ENCODE assay signal across 11 cellular contexts in the genomic region with DNA sequence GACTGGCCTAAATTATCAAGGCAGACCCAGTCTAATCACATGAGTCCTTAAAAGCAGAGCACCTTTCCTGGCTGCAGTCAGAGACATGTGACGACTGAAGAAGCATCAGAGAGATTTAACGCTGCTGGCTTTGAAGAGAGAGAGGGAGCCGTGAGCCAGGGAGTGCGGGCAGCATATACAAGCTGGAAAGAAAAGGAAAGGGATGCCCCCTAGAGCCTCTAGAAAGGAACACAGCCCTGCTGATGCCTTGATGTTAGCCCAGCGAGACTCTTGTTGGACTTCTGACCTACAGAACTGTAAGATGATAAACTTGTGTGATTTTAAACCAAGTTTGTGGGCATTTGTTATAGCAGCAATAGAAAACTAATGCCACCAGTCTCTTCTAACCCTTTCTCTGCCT. TPM values are rescaled to one million over a fixed set of nuclear protein-coding genes. Genes with fewer than 3 reads are reported as not detected.
A peak's percentile ranks its signal among the peaks of the same experiment; 100 is the strongest.
DNase-seq lines count a peak whose midpoint lies in the region; ATAC-seq, FAIRE-seq and TF ChIP-seq lines count a peak whose summit lies in the region.
"Had no signal": no experiment of that assay in that cellular context is flagged by ENCODE, and none has a peak within 500 bp of the region (broad histone marks: within the 10 kb centered on the region; RNA-seq: fewer than 3 reads in every experiment).

No MANE protein-coding gene starts in this region.

- H3K4me2 ChIP-seq in OCI-LY1 (ENCODE audit: low read length), result no peak overlapping the region
- H3K4me2 ChIP-seq in endothelial cell of umbilical vein (ENCODE audit: insufficient read depth, low read length), result no peak overlapping the region

- no peak overlapping the region for H3K9ac ChIP-seq in OCI-LY1 (ENCODE audit: low read length)
- no peak overlapping the region for H3K9ac ChIP-seq in endothelial cell of umbilical vein (replicated peaks; ENCODE audit: extremely low read depth, insufficient read depth, low read length)

- peak; percentile 28 for TF ChIP-seq CTCF in GM12864 (IDR thresholded peaks at IDR 0.05; ENCODE audit: low read depth, low read length, missing control alignments)
- TF ChIP-seq CTCF in OCI-LY1 (IDR thresholded peaks at IDR 0.05; ENCODE audit: low read length), result peak; percentile 39; the same call in 1 of the 2 replicates
- peak; percentile 2 to 8 for TF ChIP-seq CTCF in endothelial cell of umbilical vein (IDR thresholded peaks at IDR 0.05; ENCODE audit: extremely low read depth in 1 of 2, insufficient read depth in 1 of 2, low read depth in 1 of 2, low read length in 2 of 2)
- TF ChIP-seq CTCF in Calu3 (IDR thresholded peaks at IDR 0.05; ENCODE audit: unreplicated experiment), result no peak

- ATAC-seq in GM18909 (IDR thresholded peaks at IDR 0.05; ENCODE audit: poor library complexity, unreplicated experiment), result no peak
- no peak for ATAC-seq in GM21717 (IDR thresholded peaks at IDR 0.05; ENCODE audit: unreplicated experiment)

- no peak for FAIRE-seq in endothelial cell of umbilical vein (lab: Jason Lieb, UNC)
- FAIRE-seq: kidney had no signal

- BruUV-seq in endothelial cell of umbilical vein (replicated peaks; lab: Mats Ljungman, UMichigan), result no TSS peak
- BruUV-seq in Calu3 (replicated peaks; lab: Mats Ljungman, UMichigan), result no TSS peak

- H3K36me3 Mint-ChIP-seq in Calu3 (ENCODE audit: insufficient read depth, unreplicated experiment), result no peaks in the 10 kb centered on the region

- no peaks in the 10 kb centered on the region for H3K27me3 ChIP-seq in OCI-LY1 (ENCODE audit: insufficient read depth, low read length)
- no peaks in the 10 kb centered on the region for H3K27me3 ChIP-seq in endothelial cell of umbilical vein (ENCODE audit: control insufficient read depth in 2 of 2, insufficient read depth in 2 of 2, low read length in 2 of 2)

- H3K36me3 ChIP-seq in OCI-LY1 (ENCODE audit: insufficient read depth, low read length), result peaks cover 62% of the 10 kb centered on the region
- peaks cover 0 to 2% of the 10 kb centered on the region in 2 experiments for H3K36me3 ChIP-seq in endothelial cell of umbilical vein (ENCODE audit: control insufficient read depth in 2 of 2, extremely low read depth in 1 of 2, insufficient read depth in 2 of 2, low read length in 2 of 2)

- no peak overlapping the region for H3K4me3 Mint-ChIP-seq in Calu3 (ENCODE audit: low read depth, unreplicated experiment)

- intact Hi-C loops in endothelial cell of umbilical vein (cut with micrococcal nuclease) (loop anchor here (1.0 kb wide), 1 partner anchor 246 kb away; no protein-coding TSS in a partner anchor), Calu3 (cut with micrococcal nuclease; ENCODE audit: unreplicated experiment) (no loop called here)

- H2AFZ ChIP-seq in OCI-LY1 (ENCODE audit: low read length) (no peak overlapping the region), endothelial cell of umbilical vein (ENCODE audit: low read depth, low read length) (no peak overlapping the region)

- CTCF ChIA-PET in endothelial cell of umbilical vein (lab: Charles Lee) (interaction anchor here (1.0 to 1.3 kb wide), 2 partner anchors 85 to 247 kb away, joined by 3 to 4 read pairs; no protein-coding TSS in a partner anchor), Calu3 (lab: Charles Lee) (no interaction called here)

- no peaks in the 10 kb centered on the region for H3K4me1 ChIP-seq in OCI-LY1 (ENCODE audit: insufficient read depth, low read length, severe bottlenecking)
- peaks cover 1% of the 10 kb centered on the region for H3K4me1 ChIP-seq in endothelial cell of umbilical vein (ENCODE audit: control insufficient read depth, extremely low read depth, insufficient read depth, low read length)

- no peak for TF ChIP-seq POLR2A in endothelial cell of umbilical vein (IDR thresholded peaks at IDR 0.05; ENCODE audit: low read depth, low read length)

- H3K27ac Mint-ChIP-seq in Calu3 (ENCODE audit: unreplicated experiment), result no peak overlapping the region

- no peaks in the 10 kb centered on the region for H3K9me3 ChIP-seq in OCI-LY1 (ENCODE audit: low read length)
- no peaks in the 10 kb centered on the region for H3K9me3 ChIP-seq in endothelial cell of umbilical vein (replicated peaks; ENCODE audit: control insufficient read depth, insufficient read depth, low read length)

- no peaks in the 10 kb centered on the region for H3F3A ChIP-seq in OCI-LY1 (ENCODE audit: insufficient read depth, low read length)

- H3K79me2 ChIP-seq in OCI-LY1 (ENCODE audit: insufficient read depth, low read length) (no peaks in the 10 kb centered on the region), endothelial cell of umbilical vein (ENCODE audit: control insufficient read depth, insufficient read depth, low read length) (no peaks in the 10 kb centered on the region)

- H3K9me3 Mint-ChIP-seq in Calu3 (ENCODE audit: low read depth, unreplicated experiment), result no peaks in the 10 kb centered on the region

- DNase-seq in 8988T (peak; percentile 8), GM12864 (ENCODE audit: low read depth) (no peak), endothelial cell of umbilical vein (ENCODE audit: low read depth, low spot score) (no peak), Calu3 (no peak), germinal center (ENCODE audit: low spot score) (no peak)
- DNase-seq: activated T-cell treated with anti-CD3 and anti-CD28 coated beads, Interleukin-2, amount 50 U/mL, for 48 hours; kidney; NCI-H1417 treated with DMSO at 0.1 percent for 48 hours had no signal

- H4K20me1 ChIP-seq in OCI-LY1 (ENCODE audit: insufficient read depth, low read length), result no peaks in the 10 kb centered on the region
- no peaks in the 10 kb centered on the region for H4K20me1 ChIP-seq in endothelial cell of umbilical vein (replicated peaks; ENCODE audit: control insufficient read depth, extremely low read depth, insufficient read depth, low read length)

- no peak overlapping the region for H3K27ac ChIP-seq in OCI-LY1 (ENCODE audit: low read depth, low read length, poor library complexity, severe bottlenecking)
- no peak overlapping the region for H3K27ac ChIP-seq in endothelial cell of umbilical vein (ENCODE audit: insufficient read depth, low read depth, low read length)

- POLR2A ChIA-PET in endothelial cell of umbilical vein (lab: Charles Lee), result no interaction called here

- no peaks in the 10 kb centered on the region for H3K9me1 ChIP-seq in endothelial cell of umbilical vein (replicated peaks; ENCODE audit: control insufficient read depth, extremely low read depth, insufficient read depth, low read length)

- no peaks in the 10 kb centered on the region for H3K27me3 Mint-ChIP-seq in Calu3 (ENCODE audit: unreplicated experiment)

- no peaks in the 10 kb centered on the region for H3K4me1 Mint-ChIP-seq in Calu3 (ENCODE audit: low read depth, unreplicated experiment)

- H3K9me2 ChIP-seq in OCI-LY1 (ENCODE audit: low read depth, low read length), result no peaks in the 10 kb centered on the region

- dilution Hi-C loops in endothelial cell of umbilical vein (cut with MboI; ENCODE audit: extremely low pct_ligation_motif_present, low sequenced_read_pairs), result no loop called here

- no peak overlapping the region for H3K4me3 ChIP-seq in GM12864 (ENCODE audit: low read depth, low read length)
- H3K4me3 ChIP-seq in OCI-LY1 (ENCODE audit: low read depth, low read length, poor library complexity, severe bottlenecking), result no peak overlapping the region
- no peak overlapping the region for H3K4me3 ChIP-seq in endothelial cell of umbilical vein (replicated peaks in 1 of 3; ENCODE audit: insufficient read depth in 1 of 3, low read depth in 1 of 3, low read length in 3 of 3)

TF ChIP-seq in endothelial cell of umbilical vein, 7 proteins besides CTCF, POLR2A, EP300 and RAD21:
- TF ChIP-seq JUN (IDR thresholded peaks at IDR 0.05; ENCODE audit: borderline replicate concordance, insufficient read depth, insufficient read length, low read depth), result no peak

RNA-seq across cellular contexts. Expression of a gene that starts 58.1 kb away (rescaled TPM):
- total RNA-seq in endothelial cell of umbilical vein, result 19.4 and 22.5 TPM in 2 replicates
- polyA plus RNA-seq in endothelial cell of umbilical vein, result 14.0 and 16.1 TPM in 2 replicates
- polyA plus RNA-seq in endothelial cell of umbilical vein (2011; cell fraction: cytosol; rRNA removed), result 8.6 and 10.7 TPM in 2 replicates
- 63.8 and 79.5 TPM in 2 replicates for polyA plus RNA-seq in endothelial cell of umbilical vein (2011; cell fraction: nucleus; rRNA removed)
- polyA plus RNA-seq in endothelial cell of umbilical vein (2012), result 13.5 and 16.1 TPM in 2 replicates
- polyA minus RNA-seq in endothelial cell of umbilical vein, result 46.9 TPM in 2 replicates
- 9.4 TPM for polyA minus RNA-seq in endothelial cell of umbilical vein (2011; cell fraction: cytosol; rRNA and poly(A)+ RNA removed)
- 48.2 and 77.6 TPM in 2 replicates for polyA minus RNA-seq in endothelial cell of umbilical vein (2011; cell fraction: nucleus; rRNA and poly(A)+ RNA removed)
- 12.2 and 13.1 TPM in 2 replicates for total RNA-seq in Calu3 (2022)

RNA-seq across cellular contexts. Expression of a gene that starts 58.3 kb away (rescaled TPM):
- total RNA-seq in endothelial cell of umbilical vein (10.2 and 12.1 TPM in 2 replicates), Calu3 (2022) (5.4 and 5.8 TPM in 2 replicates)
- 1.4 and 2.1 TPM in 2 replicates for polyA plus RNA-seq in endothelial cell of umbilical vein
- polyA plus RNA-seq in endothelial cell of umbilical vein (2011; cell fraction: cytosol; rRNA removed), result 3.6 and 3.9 TPM in 2 replicates
- polyA plus RNA-seq in endothelial cell of umbilical vein (2011; cell fraction: nucleus; rRNA removed), result 1.5 and 2.8 TPM in 2 replicates
- 8.3 and 10.2 TPM in 2 replicates for polyA plus RNA-seq in endothelial cell of umbilical vein (2012)
- polyA minus RNA-seq in endothelial cell of umbilical vein, result 2.3 and 2.6 TPM in 2 replicates
- polyA minus RNA-seq in endothelial cell of umbilical vein (2011; cell fraction: cytosol; rRNA and poly(A)+ RNA removed), result 2.9 TPM
- 1.1 and 2.1 TPM in 2 replicates for polyA minus RNA-seq in endothelial cell of umbilical vein (2011; cell fraction: nucleus; rRNA and poly(A)+ RNA removed)

RNA-seq across cellular contexts. Expression of a gene that starts 59.7 kb away (rescaled TPM):
- total RNA-seq in endothelial cell of umbilical vein (32.6 and 33.4 TPM in 2 replicates), Calu3 (2022) (25.9 and 29.3 TPM in 2 replicates)
- 6.7 and 7.6 TPM in 2 replicates for polyA plus RNA-seq in endothelial cell of umbilical vein
- polyA plus RNA-seq in endothelial cell of umbilical vein (2011; cell fraction: cytosol; rRNA removed), result 8.1 and 8.3 TPM in 2 replicates
- polyA plus RNA-seq in endothelial cell of umbilical vein (2011; cell fraction: nucleus; rRNA removed), result 15.6 and 20.4 TPM in 2 replicates
- 15.9 and 22.0 TPM in 2 replicates for polyA plus RNA-seq in endothelial cell of umbilical vein (2012)
- polyA minus RNA-seq in endothelial cell of umbilical vein, result 33.3 and 34.2 TPM in 2 replicates
- polyA minus RNA-seq in endothelial cell of umbilical vein (2011; cell fraction: cytosol; rRNA and poly(A)+ RNA removed), result 15.2 TPM
- polyA minus RNA-seq in endothelial cell of umbilical vein (2011; cell fraction: nucleus; rRNA and poly(A)+ RNA removed), result 27.1 and 32.7 TPM in 2 replicates
